In the genomic region with DNA sequence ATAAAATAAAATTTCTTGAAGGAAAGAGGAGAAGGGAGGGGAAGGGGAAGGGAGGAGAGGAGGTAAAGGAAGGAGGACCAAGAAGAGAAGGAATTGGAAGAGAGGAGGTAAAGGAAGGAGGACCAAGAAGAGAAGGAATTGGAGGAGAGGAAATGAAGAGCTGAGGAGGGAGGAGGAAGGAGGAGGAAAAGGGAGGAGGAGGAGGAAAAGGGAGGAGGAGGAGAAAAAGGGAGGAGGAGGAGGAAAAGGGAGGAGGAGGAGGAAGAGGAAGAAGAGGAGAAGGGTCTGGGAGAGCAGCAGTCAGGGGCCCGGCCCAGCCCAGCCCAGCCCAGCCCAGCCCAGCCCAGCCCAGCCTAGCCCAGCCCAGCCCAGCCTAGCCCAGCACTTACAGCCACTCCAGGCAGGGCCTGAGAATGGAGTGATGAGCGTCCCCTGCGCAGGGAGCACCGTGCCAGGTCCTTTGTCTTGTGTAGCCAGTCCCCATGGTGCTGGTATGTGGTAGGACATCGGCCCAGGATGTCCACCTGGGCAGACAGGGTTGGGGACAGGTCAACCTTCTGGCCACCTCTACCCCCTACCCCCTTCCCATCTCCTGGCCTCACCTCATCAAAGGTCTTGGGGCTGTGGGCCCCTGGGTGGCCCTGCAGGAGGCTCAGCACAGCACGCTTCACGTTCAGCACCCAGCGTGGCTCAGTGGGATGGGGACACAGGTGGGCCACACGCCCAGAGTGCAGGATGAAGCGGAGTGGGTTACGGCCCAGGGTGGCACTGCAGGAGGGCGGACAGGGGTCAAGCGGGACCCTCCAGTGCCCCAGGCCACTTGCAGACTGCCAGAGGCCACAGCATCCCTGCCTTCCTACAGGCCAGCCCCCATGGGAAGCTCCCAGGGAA, we compare ENCODE assay signal across 25 cellular contexts.
DNase-seq lines count a peak whose midpoint lies in the region; ATAC-seq, FAIRE-seq and TF ChIP-seq lines count a peak whose summit lies in the region.
"Had no signal": no experiment of that assay in that cellular context is flagged by ENCODE, and none has a peak within 500 bp of the region (broad histone marks: within the 10 kb centered on the region; RNA-seq: fewer than 3 reads in every experiment).

No MANE protein-coding gene starts in this region.

- no peak overlapping the region for H3K14ac ChIP-seq in H1 (ENCODE audit: insufficient read length)

- H3K27ac ChIP-seq in H1 (ENCODE audit: low read depth, low read length) (no peak overlapping the region), lower lobe of right lung (no peak overlapping the region)
- H3K27ac ChIP-seq: BLaER1, PC-9, SJSA1 had no signal

- no peaks in the 10 kb centered on the region; the same call in 1 of the 2 replicates for H3K23me2 ChIP-seq in H1 (ENCODE audit: low read depth, low read length)

- intact Hi-C loops in lower lobe of right lung (cut with DNase I) = no loop called here

- H2BK15ac ChIP-seq in H1 (ENCODE audit: low read length) = no peak overlapping the region

- DNase-seq in stimulated activated naive CD8-positive, alpha-beta T cell treated with anti-CD3 and anti-CD28 coated beads, Interleukin-15, Interleukin-2, amounts not matched to agents 100 U/mL and 50 U/mL, for 24 hours = no peak
- no peak for DNase-seq in stimulated activated naive CD8-positive, alpha-beta T cell treated with anti-CD3 and anti-CD28 coated beads, Interleukin-15, amount 100 ng/mL, for 72 hours
- DNase-seq in H1 (ENCODE audit: low read depth in 1 of 2, low spot score in 2 of 2) (no peak), lower lobe of right lung (no peak), GM12891 (ENCODE audit: insufficient read length, low spot score) (no peak)
- no peak for DNase-seq in effector CD4-positive, alpha-beta T cell
- DNase-seq in activated naive CD8-positive, alpha-beta T cell treated with anti-CD3 and anti-CD28 coated beads for 36 hours = no peak
- DNase-seq: CD4-positive, CD25-positive, alpha-beta regulatory T cell; DMS153; GOT3; KG1; MM.1S; NCI-H1048; NCI-H1694; NCI-H2029 treated with DMSO at 0.1 percent for 48 hours; NCI-H2227 treated with DMSO at 0.1 percent for 48 hours; NCI-H526 treated with DMSO at 0.1 percent for 48 hours; PC-9; Right ventricle myocardium superior; RPMI8226 had no signal

- no peaks in the 10 kb centered on the region for H3K79me1 ChIP-seq in H1 (ENCODE audit: low read depth, low read length)

- peak overlapping the region in 1 of 2 donors; percentile 34 for H3K27ac Mint-ChIP-seq in stimulated activated naive CD8-positive, alpha-beta T cell treated with anti-CD3 and anti-CD28 coated beads, Interleukin-15, amount 100 ng/mL, for 72 hours
- H3K27ac Mint-ChIP-seq in activated naive CD8-positive, alpha-beta T cell treated with anti-CD3 and anti-CD28 coated beads for 36 hours = no peak overlapping the region

- no peak overlapping the region for H2AFZ ChIP-seq in H1 (ENCODE audit: low read length)
- H2AFZ ChIP-seq: PC-9 had no signal

- FAIRE-seq in H1 (lab: Jason Lieb, UNC) (no peak), GM12891 (lab: Jason Lieb, UNC) (no peak)
- FAIRE-seq: GM18507, HTR-8/SVneo had no signal

- H2BK120ac ChIP-seq in H1 (replicated peaks; ENCODE audit: low read depth, low read length) = no peak overlapping the region

- no peak overlapping the region for H3K9ac ChIP-seq in H1 (replicated peaks in 1 of 4; ENCODE audit: extremely low read depth in 1 of 4, low read depth in 3 of 4, low read length in 3 of 4)
- H3K9ac ChIP-seq: BLaER1 had no signal

- no peaks in the 10 kb centered on the region for H3K9me3 ChIP-seq in H1 (ENCODE audit: insufficient read depth in 2 of 2, low read depth in 1 of 2, low read length in 1 of 2)
- no peaks in the 10 kb centered on the region for H3K9me3 ChIP-seq in lower lobe of right lung

- H3K23ac ChIP-seq in H1 (ENCODE audit: insufficient read length) = no peak overlapping the region

- H2AK5ac ChIP-seq in H1 (ENCODE audit: low read depth, low read length) = no peak overlapping the region

- H2BK20ac ChIP-seq in H1 (ENCODE audit: low read length) = no peak overlapping the region

- H3K4ac ChIP-seq in H1 (replicated peaks; ENCODE audit: insufficient read length, low read depth, low read length) = peak overlapping the region; percentile 65

- H3K4me3 Mint-ChIP-seq in stimulated activated naive CD8-positive, alpha-beta T cell treated with anti-CD3 and anti-CD28 coated beads, Interleukin-15, amount 100 ng/mL, for 72 hours = no peak overlapping the region
- no peak overlapping the region for H3K4me3 Mint-ChIP-seq in activated naive CD8-positive, alpha-beta T cell treated with anti-CD3 and anti-CD28 coated beads for 36 hours
- H3K4me3 Mint-ChIP-seq: CD4-positive, CD25-positive, alpha-beta regulatory T cell had no signal

- H2BK12ac ChIP-seq in H1 (ENCODE audit: low read depth, low read length) = peak overlapping the region; percentile 64; the same call in 1 of the 2 replicates

- H4K91ac ChIP-seq in H1 (replicated peaks; ENCODE audit: insufficient read length, low read length) = no peak overlapping the region

- H3K4me1 ChIP-seq in H1 (replicated peaks in 1 of 4; ENCODE audit: control insufficient read depth in 3 of 4, insufficient read depth in 4 of 4, low read length in 3 of 4) (peaks cover 0 to 13% (median 4%) of the 10 kb centered on the region in 4 experiments; a peak in 5 of 7 replicates), lower lobe of right lung (no peaks in the 10 kb centered on the region)
- H3K4me1 ChIP-seq: SJSA1 had no signal

- peak overlapping the region; percentile 77 for H4K8ac ChIP-seq in H1 (ENCODE audit: extremely low read depth, insufficient read depth, low read length)

- no peak for TF ChIP-seq RAD21 in H1 (IDR thresholded peaks at IDR 0.05 in 1 of 2, conservative IDR thresholded peaks at IDR 0.05 in 1 of 2; ENCODE audit: low read depth in 2 of 2, low read length in 2 of 2)

- H3K27me3 ChIP-seq in H1 (replicated peaks in 1 of 4; ENCODE audit: control insufficient read depth in 3 of 4, extremely low read depth in 1 of 4, insufficient read depth in 3 of 4, low read length in 3 of 4) (no peaks in the 10 kb centered on the region), lower lobe of right lung (ENCODE audit: low read depth) (no peaks in the 10 kb centered on the region)
- H3K27me3 ChIP-seq: BLaER1, SJSA1 had no signal

- peaks cover 2% of the 10 kb centered on the region for H3K36me3 Mint-ChIP-seq in activated naive CD8-positive, alpha-beta T cell treated with anti-CD3 and anti-CD28 coated beads for 36 hours

- WGBS in H1 (ENCODE audit: extremely low coverage in 1 of 2, insufficient coverage in 1 of 2, insufficient read length in 1 of 2, insufficient replicate concordance in 2 of 2, low coverage in 1 of 2, low lambda C conversion rate in 2 of 2, missing lambda C conversion rate in 1 of 2), 2 experiments = 91% methylated on average over 12 of the region's 13 CpGs; no CpG with 5 or more reads in 1 of the 2 experiments

- TF ChIP-seq CTCF in H1 (IDR thresholded peaks at IDR 0.05; ENCODE audit: control extremely low read depth in 1 of 3, insufficient read depth in 1 of 3, low read depth in 1 of 3, low read length in 3 of 3) (no peak), lower lobe of right lung (IDR thresholded peaks at IDR 0.05) (no peak)

- ATAC-seq in stimulated activated naive CD8-positive, alpha-beta T cell treated with anti-CD3 and anti-CD28 coated beads, Interleukin-15, Interleukin-2, amounts not matched to agents 100 U/mL and 50 U/mL, for 24 hours = peak; percentile 36
- no peak for ATAC-seq in stimulated activated naive CD8-positive, alpha-beta T cell treated with anti-CD3 and anti-CD28 coated beads, Interleukin-15, amount 100 ng/mL, for 72 hours
- ATAC-seq in lower lobe of right lung (peak; percentile 36 to 43), GM18858 (IDR thresholded peaks at IDR 0.05; ENCODE audit: unreplicated experiment) (no peak)

- H2BK5ac ChIP-seq in H1 (ENCODE audit: low read depth, low read length) = no peak overlapping the region

- no peaks in the 10 kb centered on the region for H3K9me3 Mint-ChIP-seq in stimulated activated naive CD8-positive, alpha-beta T cell treated with anti-CD3 and anti-CD28 coated beads, Interleukin-15, amount 100 ng/mL, for 72 hours
- no peaks in the 10 kb centered on the region for H3K9me3 Mint-ChIP-seq in activated naive CD8-positive, alpha-beta T cell treated with anti-CD3 and anti-CD28 coated beads for 36 hours
- H3K9me3 Mint-ChIP-seq: CD4-positive, CD25-positive, alpha-beta regulatory T cell had no signal

- no peaks in the 10 kb centered on the region for H3K79me2 ChIP-seq in H1 (ENCODE audit: control insufficient read depth in 1 of 2, insufficient read depth in 2 of 2, low read length in 2 of 2)

- no peaks in the 10 kb centered on the region for H3K36me3 ChIP-seq in H1 (ENCODE audit: control insufficient read depth in 2 of 4, insufficient read depth in 4 of 4, low read length in 3 of 4)
- no peaks in the 10 kb centered on the region for H3K36me3 ChIP-seq in lower lobe of right lung
- H3K36me3 ChIP-seq: BLaER1, SJSA1 had no signal

- no peak overlapping the region for H4K5ac ChIP-seq in H1 (ENCODE audit: insufficient read length, low read depth, low read length)

- CTCF ChIA-PET in H1 (lab: Charles Lee; ENCODE audit: partially characterized antibody) = interaction anchor here (0.6 to 7.8 kb wide), 3 partner anchors 17 to 183 kb away, joined by 3 to 55 read pairs (median 5); no protein-coding TSS in a partner anchor

- H4K20me1 ChIP-seq in H1 (replicated peaks in 1 of 2; ENCODE audit: control insufficient read depth in 1 of 2, insufficient read depth in 2 of 2, low read length in 2 of 2) = no peaks in the 10 kb centered on the region
- H4K20me1 ChIP-seq: BLaER1 had no signal

- H3K4me3 ChIP-seq in H1 (ENCODE audit: extremely low read depth in 1 of 4, insufficient read depth in 2 of 4, low read depth in 3 of 4, low read length in 4 of 4) = no peak overlapping the region
- no peak overlapping the region for H3K4me3 ChIP-seq in lower lobe of right lung
- H3K4me3 ChIP-seq: BLaER1, PC-9, SJSA1 had no signal

- no peak overlapping the region for H3K18ac ChIP-seq in H1 (ENCODE audit: extremely low read depth, low read length)

- POLR2A ChIA-PET in H1 (lab: Charles Lee; ENCODE audit: partially characterized antibody) = interaction anchor here (0.9 to 1.8 kb wide), 4 partner anchors 10 to 16 kb away, joined by 3 to 6 read pairs (median 4); no protein-coding TSS in a partner anchor

- TF ChIP-seq EP300 in H1 (IDR thresholded peaks at IDR 0.05; ENCODE audit: borderline replicate concordance in 1 of 2, low read depth in 2 of 2, low read length in 2 of 2) = no peak

- no peak overlapping the region for H3K4me2 ChIP-seq in H1 (ENCODE audit: insufficient read depth in 1 of 2, low read depth in 2 of 2, low read length in 2 of 2)
- H3K4me2 ChIP-seq: BLaER1, PC-9 had no signal

- H3K56ac ChIP-seq in H1 (replicated peaks; ENCODE audit: insufficient read length, low read depth, low read length) = no peak overlapping the region

- no peak for TF ChIP-seq POLR2A in H1 (IDR thresholded peaks at IDR 0.05; ENCODE audit: control extremely low read depth in 1 of 2, low read depth in 2 of 2, low read length in 2 of 2)
- TF ChIP-seq POLR2A in GM12891 (IDR thresholded peaks at IDR 0.05; ENCODE audit: low read depth, low read length) = no peak

- no peaks in the 10 kb centered on the region for H3K27me3 Mint-ChIP-seq in stimulated activated naive CD8-positive, alpha-beta T cell treated with anti-CD3 and anti-CD28 coated beads, Interleukin-15, amount 100 ng/mL, for 72 hours
- no peaks in the 10 kb centered on the region for H3K27me3 Mint-ChIP-seq in activated naive CD8-positive, alpha-beta T cell treated with anti-CD3 and anti-CD28 coated beads for 36 hours
- H3K27me3 Mint-ChIP-seq: CD4-positive, CD25-positive, alpha-beta regulatory T cell had no signal

- no peaks in the 10 kb centered on the region for H3K4me1 Mint-ChIP-seq in stimulated activated naive CD8-positive, alpha-beta T cell treated with anti-CD3 and anti-CD28 coated beads, Interleukin-15, amount 100 ng/mL, for 72 hours
- H3K4me1 Mint-ChIP-seq in activated naive CD8-positive, alpha-beta T cell treated with anti-CD3 and anti-CD28 coated beads for 36 hours = no peaks in the 10 kb centered on the region
- H3K4me1 Mint-ChIP-seq: CD4-positive, CD25-positive, alpha-beta regulatory T cell had no signal

Comparison
In these comparisons a context has a peak if more than half of its experiments do, and no peak if none do; other contexts are left out.
1. ATAC-seq: peak in stimulated activated naive CD8-positive, alpha-beta T cell treated with anti-CD3 and anti-CD28 coated beads, Interleukin-15, Interleukin-2, amounts not matched to agents 100 U/mL and 50 U/mL, for 24 hours (single experiment) and lower lobe of right lung (2 of 2); none in stimulated activated naive CD8-positive, alpha-beta T cell treated with anti-CD3 and anti-CD28 coated beads, Interleukin-15, amount 100 ng/mL, for 72 hours (single experiment) and GM18858 (single experiment).